ENCODE assay signal across 18 cellular contexts in genomic region chr3:180922242-180922641, GRCh38.
"Had no signal": no experiment of that assay in that cellular context is flagged by ENCODE, and none has a peak within 500 bp of the region (broad histone marks: within the 10 kb centered on the region; RNA-seq: fewer than 3 reads in every experiment).

No MANE protein-coding gene starts in this region.

- H3K36me3 ChIP-seq: pancreas, tibial nerve, uterus had no signal

- ATAC-seq: left ventricle myocardium superior; mucosa of descending colon; natural killer cell; pancreas; sciatic nerve; stimulated activated naive B cell treated with anti-CD40 and anti-IgM and Interleukin-4, amounts not matched to agents 10 μg/mL and 1 μg/mL and 100 μg/mL, for 72 hours had no signal

- H3K27me3 ChIP-seq: esophagus squamous epithelium, pancreas, tibial nerve, uterus had no signal

- H3K27ac ChIP-seq: esophagus squamous epithelium, pancreas, tibial nerve, uterus, VCaP had no signal

- H3K27me3 Mint-ChIP-seq: activated naive CD4-positive, alpha-beta T cell treated with anti-CD3 and anti-CD28 coated beads, Interleukin-2, amount 50 U/mL, for 24 hours; dendritic cell treated with granulocyte-macrophage colony-stimulating factor and Interleukin-4, amounts not matched to agents 40 ng/mL and 50 ng/mL, for 4 days; stimulated activated naive B cell treated with anti-CD40 and anti-IgM and Interleukin-4, amounts not matched to agents 10 μg/mL and 1 μg/mL and 100 μg/mL, for 72 hours had no signal

- H3K4me3 Mint-ChIP-seq: dendritic cell treated with granulocyte-macrophage colony-stimulating factor and Interleukin-4, amounts not matched to agents 40 ng/mL and 50 ng/mL, for 4 days; natural killer cell; stimulated activated naive B cell treated with anti-CD40 and anti-IgM and Interleukin-4, amounts not matched to agents 10 μg/mL and 1 μg/mL and 100 μg/mL, for 72 hours had no signal

- H3K27ac Mint-ChIP-seq: activated naive CD4-positive, alpha-beta T cell treated with anti-CD3 and anti-CD28 coated beads, Interleukin-2, amount 50 U/mL, for 24 hours; dendritic cell treated with granulocyte-macrophage colony-stimulating factor and Interleukin-4, amounts not matched to agents 40 ng/mL and 50 ng/mL, for 4 days; stimulated activated naive B cell treated with anti-CD40 and anti-IgM and Interleukin-4, amounts not matched to agents 10 μg/mL and 1 μg/mL and 100 μg/mL, for 72 hours had no signal

- H3K9me3 ChIP-seq: esophagus squamous epithelium, mucosa of descending colon, pancreas, tibial nerve, uterus had no signal

- H3K4me3 ChIP-seq: esophagus squamous epithelium, mucosa of descending colon, pancreas, tibial nerve, uterus had no signal

- H3K9me3 Mint-ChIP-seq: activated naive CD4-positive, alpha-beta T cell treated with anti-CD3 and anti-CD28 coated beads, Interleukin-2, amount 50 U/mL, for 24 hours; dendritic cell treated with granulocyte-macrophage colony-stimulating factor and Interleukin-4, amounts not matched to agents 40 ng/mL and 50 ng/mL, for 4 days; natural killer cell; stimulated activated naive B cell treated with anti-CD40 and anti-IgM and Interleukin-4, amounts not matched to agents 10 μg/mL and 1 μg/mL and 100 μg/mL, for 72 hours had no signal

- DNase-seq: activated CD4-positive, alpha-beta T cell treated with anti-CD3 and anti-CD28 coated beads for 1 hour; activated CD4-positive, alpha-beta T cell treated with anti-CD3 and anti-CD28 coated beads, Interleukin-2, amount 50 U/mL, for 48 hours; activated gamma-delta T cell; effector CD8-positive, alpha-beta T cell; esophagus squamous epithelium; left ventricle myocardium superior; mucosa of descending colon; natural killer cell; pancreas; stimulated activated CD4-positive, alpha-beta T cell treated with anti-CD3 and anti-CD28 coated beads, Interleukin-4, amount 100 ng/mL, for 4 hours; stimulated activated naive B cell treated with anti-CD40 and anti-IgM and Interleukin-4, amounts not matched to agents 10 μg/mL and 1 μg/mL and 100 μg/mL, for 72 hours; T-helper 2 cell; uterus had no signal

- H3K36me3 Mint-ChIP-seq: natural killer cell had no signal
